ENCODE assay signal across 22 cellular contexts in the genomic region with DNA sequence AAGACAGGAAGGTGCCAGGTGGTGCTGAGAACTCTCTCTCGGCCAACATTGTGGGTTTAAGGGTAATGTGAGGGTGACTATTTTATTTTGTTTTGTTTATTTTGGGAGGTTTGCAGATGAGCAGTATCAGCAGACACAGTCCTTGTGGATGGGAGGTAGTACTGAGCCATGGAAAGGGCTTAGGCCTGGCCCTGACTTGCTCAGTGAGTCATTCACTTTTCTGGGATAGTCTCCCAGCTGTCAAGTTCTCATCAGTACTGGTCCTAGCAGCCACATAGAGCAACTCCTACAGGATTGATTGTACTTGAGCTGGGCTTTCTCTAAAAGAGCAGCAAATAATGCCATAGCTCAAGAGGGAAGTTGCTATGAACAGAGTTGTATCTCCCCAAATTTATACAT.
DNase-seq lines count a peak whose midpoint lies in the region; ATAC-seq and TF ChIP-seq lines count a peak whose summit lies in the region.
"Had no signal": no experiment of that assay in that cellular context is flagged by ENCODE, and none has a peak within 500 bp of the region (broad histone marks: within the 10 kb centered on the region; RNA-seq: fewer than 3 reads in every experiment).

No MANE protein-coding gene starts in this region.

- no peaks in the 10 kb centered on the region; a peak in 2 of 5 replicates for H3K9me3 Mint-ChIP-seq in H9
- H3K9me3 Mint-ChIP-seq: activated CD4-positive, alpha-beta memory T cell treated with anti-CD3 and anti-CD28 coated beads for 36 hours; activated naive CD4-positive, alpha-beta T cell treated with anti-CD3 and anti-CD28 coated beads, Interleukin-2, amount 50 U/mL, for 24 hours; activated T-helper 17 cell treated with anti-CD3 and anti-CD28 coated beads, Interleukin-2, amount 50 U/mL, for 72 hours; central memory CD8-positive, alpha-beta T cell; neural crest cell had no signal

- H3K27ac ChIP-seq in heart right ventricle (no peak overlapping the region), SK-N-MC (peak overlapping the region; percentile 25; the same call in 1 of the 2 replicates), fibroblast of lung (ENCODE audit: insufficient read depth, low read length) (no peak overlapping the region), H9 (ENCODE audit: insufficient read length, low read depth, low read length) (no peak overlapping the region), right lobe of liver (no peak overlapping the region)
- H3K27ac ChIP-seq: gastroesophageal sphincter, psoas muscle had no signal

- H3K14ac ChIP-seq in H9 (ENCODE audit: insufficient read depth, low read length), result no peak overlapping the region

- H3K23ac ChIP-seq in H9 (ENCODE audit: insufficient read length, low read depth, low read length), result no peak overlapping the region

- no peak for TF ChIP-seq POLR2A in right lobe of liver (IDR thresholded peaks at IDR 0.05)

- H4K91ac ChIP-seq in H9 (ENCODE audit: insufficient read length, low read depth, low read length), result no peak overlapping the region

- H3K79me1 ChIP-seq in H9 (ENCODE audit: insufficient read depth, low read depth, low read length, poor library complexity, severe bottlenecking), result no peaks in the 10 kb centered on the region

- H2BK20ac ChIP-seq in H9 (ENCODE audit: low read depth, low read length, poor library complexity, severe bottlenecking), result no peak overlapping the region

- H3K9ac ChIP-seq in SK-N-MC (ENCODE audit: insufficient read length) (no peak overlapping the region), fibroblast of lung (ENCODE audit: insufficient read depth, low read length) (no peak overlapping the region), H9 (ENCODE audit: extremely low read depth, insufficient read length, low read length) (no peak overlapping the region)

- no peak overlapping the region for H3K4me2 ChIP-seq in fibroblast of lung (ENCODE audit: extremely low read depth, insufficient read depth, low read length)
- no peak overlapping the region for H3K4me2 ChIP-seq in H9 (ENCODE audit: insufficient read depth, insufficient read length, low read length)

- TF ChIP-seq CTCF in heart right ventricle (IDR thresholded peaks at IDR 0.05), result no peak
- no peak for TF ChIP-seq CTCF in fibroblast of lung (conservative IDR thresholded peaks at IDR 0.05 in 1 of 2, IDR thresholded peaks at IDR 0.05 in 1 of 2; ENCODE audit: low read depth in 1 of 2, low read length in 2 of 2)
- TF ChIP-seq CTCF in H9 (conservative IDR thresholded peaks at IDR 0.05), result no peak
- no peak for TF ChIP-seq CTCF in right lobe of liver (IDR thresholded peaks at IDR 0.05)

- H3K4ac ChIP-seq in H9 (ENCODE audit: low read depth, low read length), result no peak overlapping the region

- H3K9me3 ChIP-seq in heart right ventricle (peaks cover 0 to 10% (median 4%) of the 10 kb centered on the region in 11 donors), SK-N-MC (ENCODE audit: low read depth, low read length) (no peaks in the 10 kb centered on the region), fibroblast of lung (ENCODE audit: control insufficient read depth, insufficient read depth, low read depth, low read length) (no peaks in the 10 kb centered on the region), H9 (ENCODE audit: control insufficient read depth, low read depth, low read length) (no peaks in the 10 kb centered on the region), right lobe of liver (no peaks in the 10 kb centered on the region)

- H2BK5ac ChIP-seq in H9 (ENCODE audit: insufficient read length, low read length), result no peak overlapping the region

- H3K27me3 ChIP-seq in heart right ventricle (no peaks in the 10 kb centered on the region), fibroblast of lung (ENCODE audit: control insufficient read depth, insufficient read depth, low read length) (no peaks in the 10 kb centered on the region), H9 (ENCODE audit: insufficient read depth, low read length) (no peaks in the 10 kb centered on the region), right lobe of liver (no peaks in the 10 kb centered on the region)

- H3K27ac Mint-ChIP-seq in H9, result no peak overlapping the region; a peak in 1 of 7 replicates
- H3K27ac Mint-ChIP-seq: activated B cell treated with CpG ODN at 0.5 μM for 24 hours; activated CD4-positive, alpha-beta memory T cell treated with anti-CD3 and anti-CD28 coated beads for 36 hours; activated naive CD4-positive, alpha-beta T cell treated with anti-CD3 and anti-CD28 coated beads, Interleukin-2, amount 50 U/mL, for 24 hours; activated T-helper 17 cell treated with anti-CD3 and anti-CD28 coated beads, Interleukin-2, amount 50 U/mL, for 72 hours; B cell; CD8-positive, alpha-beta memory T cell had no signal

- H3T11ph ChIP-seq in H9 (ENCODE audit: low read length), result no peak overlapping the region

- no peak overlapping the region for H4K5ac ChIP-seq in H9 (ENCODE audit: insufficient read length, low read depth, low read length)

- H4K8ac ChIP-seq in H9 (replicated peaks; ENCODE audit: insufficient read length, low read depth, low read length), result no peak overlapping the region

- ATAC-seq in heart right ventricle (peak in 5 of 8 donors; percentile 45 to 77 (median 63)), right lobe of liver (no peak), HG02763 (IDR thresholded peaks at IDR 0.05; ENCODE audit: unreplicated experiment) (no peak), GM18868 (IDR thresholded peaks at IDR 0.05; ENCODE audit: unreplicated experiment) (no peak)
- ATAC-seq: activated T-helper 17 cell treated with anti-CD3 and anti-CD28 coated beads, Interleukin-2, amount 50 U/mL, for 72 hours; gastroesophageal sphincter had no signal

- no peak overlapping the region for H2AFZ ChIP-seq in fibroblast of lung (ENCODE audit: low read length)
- H2AFZ ChIP-seq in H9 (ENCODE audit: low read length), result no peak overlapping the region

- H3K79me2 ChIP-seq in fibroblast of lung (ENCODE audit: control insufficient read depth, insufficient read depth, low read length), result no peaks in the 10 kb centered on the region
- no peaks in the 10 kb centered on the region for H3K79me2 ChIP-seq in H9 (ENCODE audit: insufficient read depth, low read length)

- no peaks in the 10 kb centered on the region; a peak in 1 of 7 replicates for H3K36me3 Mint-ChIP-seq in H9 (ENCODE audit: insufficient read depth in 1 of 3, low read depth in 3 of 3)
- H3K36me3 Mint-ChIP-seq: activated CD4-positive, alpha-beta memory T cell treated with anti-CD3 and anti-CD28 coated beads for 36 hours; activated naive CD4-positive, alpha-beta T cell treated with anti-CD3 and anti-CD28 coated beads, Interleukin-2, amount 50 U/mL, for 24 hours had no signal

- H2BK12ac ChIP-seq in H9 (ENCODE audit: insufficient read length, low read depth, low read length), result no peak overlapping the region

- H4K20me1 ChIP-seq in fibroblast of lung (ENCODE audit: control insufficient read depth, extremely low read depth, insufficient read depth, low read length), result no peaks in the 10 kb centered on the region
- H4K20me1 ChIP-seq in H9 (ENCODE audit: control insufficient read depth, insufficient read depth, insufficient read length), result no peaks in the 10 kb centered on the region

- peaks cover 11 to 17% of the 10 kb centered on the region in 2 experiments for H3K4me1 Mint-ChIP-seq in H9
- H3K4me1 Mint-ChIP-seq: activated B cell treated with CpG ODN at 0.5 μM for 24 hours; activated naive CD4-positive, alpha-beta T cell treated with anti-CD3 and anti-CD28 coated beads, Interleukin-2, amount 50 U/mL, for 24 hours; B cell; CD8-positive, alpha-beta memory T cell; central memory CD8-positive, alpha-beta T cell had no signal

- intact Hi-C loops in heart right ventricle (cut with DNase I), result loop anchor here in 9 of 10 donors (1.0 to 10.0 kb wide), 9 partner anchors 67 to 317 kb away; a partner anchor contains a TSS
- intact Hi-C loops in cardiac septum (cut with DNase I), result loop anchor here (5.0 to 10.0 kb wide), 2 partner anchors 147 to 200 kb away; a partner anchor contains a TSS
- intact Hi-C loops in right lobe of liver (cut with DNase I), result loop anchor here in 1 of 2 donors (5.0 kb wide), 1 partner anchor 200 kb away; no protein-coding TSS in a partner anchor

- H2BK15ac ChIP-seq in H9 (ENCODE audit: low read depth, low read length), result no peak overlapping the region

- peaks cover 4% of the 10 kb centered on the region for H3K27me3 Mint-ChIP-seq in H9 (ENCODE audit: low read depth)
- H3K27me3 Mint-ChIP-seq: activated T-helper 17 cell treated with anti-CD3 and anti-CD28 coated beads, Interleukin-2, amount 50 U/mL, for 72 hours had no signal

- DNase-seq in heart right ventricle (no peak), cardiac septum (ENCODE audit: low spot score) (no peak), SK-N-MC (ENCODE audit: low read depth, low spot score) (no peak), fibroblast of lung (ENCODE audit: low read depth in 2 of 2) (peak; percentile 11 to 45), H9 (no peak), right lobe of liver (no peak)
- DNase-seq: activated B cell treated with CpG ODN at 0.5 μM for 24 hours, GOT3, NCI-H774, psoas muscle, SHP77 treated with DMSO at 0.1 percent for 48 hours had no signal

- no peaks in the 10 kb centered on the region for H3K36me3 ChIP-seq in heart right ventricle
- peaks cover 66% of the 10 kb centered on the region for H3K36me3 ChIP-seq in SK-N-MC (ENCODE audit: insufficient read depth, low read length)
- H3K36me3 ChIP-seq in fibroblast of lung (ENCODE audit: control insufficient read depth, insufficient read depth, low read length), result no peaks in the 10 kb centered on the region
- no peaks in the 10 kb centered on the region for H3K36me3 ChIP-seq in right lobe of liver
- H3K36me3 ChIP-seq: gastroesophageal sphincter had no signal

- no peak overlapping the region for H3K56ac ChIP-seq in H9 (ENCODE audit: insufficient read length, low read depth, low read length)

- no peak overlapping the region for H2AK5ac ChIP-seq in H9 (ENCODE audit: insufficient read length, low read length)

- 75 to 83% methylated on average over 1 of the region's 1 CpG for WGBS in heart right ventricle, 2 donors
- no CpG with 5 or more reads among the region's 1 CpG for WGBS in H9 (ENCODE audit: extremely low coverage, insufficient read length, low lambda C conversion rate)
- WGBS in right lobe of liver (ENCODE audit: insufficient coverage, low coverage, low lambda C conversion rate, missing lambda C conversion rate), result 80% methylated on average over 1 of the region's 1 CpG

- no peak overlapping the region for H3K4me3 Mint-ChIP-seq in H9
- H3K4me3 Mint-ChIP-seq: activated B cell treated with CpG ODN at 0.5 μM for 24 hours; activated CD4-positive, alpha-beta memory T cell treated with anti-CD3 and anti-CD28 coated beads for 36 hours; activated naive CD4-positive, alpha-beta T cell treated with anti-CD3 and anti-CD28 coated beads, Interleukin-2, amount 50 U/mL, for 24 hours; activated T-helper 17 cell treated with anti-CD3 and anti-CD28 coated beads, Interleukin-2, amount 50 U/mL, for 72 hours; B cell; CD8-positive, alpha-beta memory T cell; central memory CD8-positive, alpha-beta T cell; neural crest cell had no signal

- H3K4me3 ChIP-seq in heart right ventricle (no peak overlapping the region), SK-N-MC (no peak overlapping the region), fibroblast of lung (replicated peaks in 1 of 4; ENCODE audit: control extremely low read depth in 1 of 4, insufficient read depth in 1 of 4, low read depth in 3 of 4, low read length in 4 of 4) (no peak overlapping the region), right lobe of liver (no peak overlapping the region)
- H3K4me3 ChIP-seq: gastroesophageal sphincter, lung, psoas muscle had no signal

- H3K23me2 ChIP-seq in H9 (ENCODE audit: insufficient read length, low read depth, low read length, poor library complexity, severe bottlenecking), result no peaks in the 10 kb centered on the region

- H3K18ac ChIP-seq in H9 (ENCODE audit: insufficient read length, low read depth, low read length), result no peak overlapping the region

- H2BK120ac ChIP-seq in H9 (ENCODE audit: low read depth, low read length, poor library complexity, severe bottlenecking), result no peak overlapping the region

- H3K4me1 ChIP-seq in heart right ventricle (peaks cover 0 to 9% (median 0%) of the 10 kb centered on the region in 9 donors), fibroblast of lung (ENCODE audit: control insufficient read depth, extremely low read depth, insufficient read depth, low read length) (no peaks in the 10 kb centered on the region), H9 (ENCODE audit: insufficient read depth, low read length) (peaks cover 6% of the 10 kb centered on the region), right lobe of liver (no peaks in the 10 kb centered on the region)
- H3K4me1 ChIP-seq: psoas muscle had no signal

Comparison
In these comparisons a context has a peak if more than half of its experiments do, and no peak if none do; other contexts are left out.
1. ATAC-seq: peak in heart right ventricle (5 of 8); none in right lobe of liver (0 of 4), HG02763 (single experiment) and GM18868 (single experiment).
2. DNase-seq: peak in fibroblast of lung (2 of 2); none in heart right ventricle (0 of 2), cardiac septum (single experiment), SK-N-MC (single experiment), H9 (single experiment) and right lobe of liver (0 of 3).